Comparison of ENCODE assay signal across 8 cellular contexts in genomic region chr11:67563354-67564114, GRCh38. TPM values are rescaled to one million over a fixed set of nuclear protein-coding genes. Genes with fewer than 3 reads are reported as not detected.
A peak's percentile ranks its signal among the peaks of the same experiment; 100 is the strongest.
DNase-seq lines count a peak whose midpoint lies in the region; ATAC-seq and TF ChIP-seq lines count a peak whose summit lies in the region.

No MANE protein-coding gene starts in this region.

- H3K9me3 ChIP-seq in SK-N-SH = no peaks in the 10 kb centered on the region
- no peaks in the 10 kb centered on the region for H3K9me3 ChIP-seq in psoas muscle
- H3K9me3 ChIP-seq in CD8-positive, alpha-beta T cell (ENCODE audit: low read length) = no peaks in the 10 kb centered on the region

- peak; percentile 95 for DNase-seq in EL
- DNase-seq in SK-N-SH = no peak
- peak; percentile 91 for DNase-seq in glomerular endothelial cell (ENCODE audit: extremely low read depth, low read depth, low spot score)
- peak; percentile 71 to 78 for DNase-seq in psoas muscle
- no peak for DNase-seq in CD8-positive, alpha-beta T cell
- DNase-seq in activated gamma-delta T cell treated with Interleukin-2 at 50 U/mL for 16 hours = no peak
- DNase-seq in SIG-M5 treated with dmso at 0.1 percent for 504 hours (lab: John Stamatoyannopoulos, UW; ENCODE audit: unreplicated experiment) = no peak
- no peak for DNase-seq in NCI-H748 (lab: John Stamatoyannopoulos, UW; ENCODE audit: unreplicated experiment)

- no peaks in the 10 kb centered on the region for H3K36me3 Mint-ChIP-seq in CD8-positive, alpha-beta T cell

- WGBS in SK-N-SH (ENCODE audit: low lambda C conversion rate) = 44% methylated on average over 16 of the region's 16 CpGs
- 31 to 46% (median 34%) methylated on average over 16 of the region's 16 CpGs for WGBS in psoas muscle, 3 donors

- H3K4me3 Mint-ChIP-seq in CD8-positive, alpha-beta T cell = no peak overlapping the region

- H3K4me1 ChIP-seq in SK-N-SH (ENCODE audit: control insufficient read depth in 1 of 2, insufficient read depth in 2 of 2, low read depth in 1 of 2, low read length in 1 of 2) = peaks cover 0 to 6% of the 10 kb centered on the region in 2 experiments; a peak in 1 of 4 replicates
- peaks cover 24% of the 10 kb centered on the region for H3K4me1 ChIP-seq in psoas muscle
- H3K4me1 ChIP-seq in CD8-positive, alpha-beta T cell (ENCODE audit: insufficient read depth, low read length) = no peaks in the 10 kb centered on the region

- no peak for TF ChIP-seq CTCF in SK-N-SH (IDR thresholded peaks at IDR 0.05)
- no peak for TF ChIP-seq CTCF in psoas muscle (IDR thresholded peaks at IDR 0.05)
- TF ChIP-seq CTCF in CD8-positive, alpha-beta T cell (IDR thresholded peaks at IDR 0.05) = no peak

- no peaks in the 10 kb centered on the region for H3K9me3 Mint-ChIP-seq in CD8-positive, alpha-beta T cell

- H3K9me2 ChIP-seq in SK-N-SH = no peaks in the 10 kb centered on the region

- ATAC-seq in psoas muscle = peak; percentile 93 to 97 (median 96)
- no peak for ATAC-seq in CD8-positive, alpha-beta T cell

- H4K20me1 ChIP-seq in SK-N-SH (ENCODE audit: insufficient read depth) = no peaks in the 10 kb centered on the region

- H3K27me3 Mint-ChIP-seq in CD8-positive, alpha-beta T cell (ENCODE audit: low read depth) = peaks cover 16% of the 10 kb centered on the region

- TF ChIP-seq RAD21 in SK-N-SH (IDR thresholded peaks at IDR 0.05; ENCODE audit: low read length) = no peak

- H3F3A ChIP-seq in SK-N-SH (replicated peaks; ENCODE audit: insufficient read depth) = peaks cover 3% of the 10 kb centered on the region

- H3K79me2 ChIP-seq in SK-N-SH (ENCODE audit: insufficient read depth) = no peaks in the 10 kb centered on the region

- H3K27ac ChIP-seq in SK-N-SH (ENCODE audit: low read depth in 2 of 2, low read length in 1 of 2) (peak overlapping the region in 1 of 2 experiments; percentile 43; a peak in 2 of 4 replicates), psoas muscle (peak overlapping the region; percentile 67)
- H3K27ac ChIP-seq in CD8-positive, alpha-beta T cell (ENCODE audit: low read depth, low read length) = no peak overlapping the region

- POLR2A ChIA-PET in SK-N-SH (lab: Yijun Ruan, JAX) = no interaction called here
- POLR2A ChIA-PET in CD8-positive, alpha-beta T cell (lab: Charles Lee) = no interaction called here

- H3K4me2 ChIP-seq in SK-N-SH = peak overlapping the region; percentile 31; the same call in 1 of the 2 replicates

- no peak overlapping the region for H3K27ac Mint-ChIP-seq in CD8-positive, alpha-beta T cell

- TF ChIP-seq EP300 in SK-N-SH (IDR thresholded peaks at IDR 0.05; ENCODE audit: borderline replicate concordance in 1 of 2, low read depth in 1 of 2, low read length in 1 of 2) = peak in 1 of 2 experiments; percentile 18; a peak in 1 of 4 replicates

- H3K36me3 ChIP-seq in SK-N-SH (replicated peaks in 1 of 2; ENCODE audit: control insufficient read depth in 1 of 2, insufficient read depth in 2 of 2, low read length in 1 of 2) = no peaks in the 10 kb centered on the region
- no peaks in the 10 kb centered on the region for H3K36me3 ChIP-seq in psoas muscle (ENCODE audit: insufficient read depth in 1 of 2, low read depth in 1 of 2)
- H3K36me3 ChIP-seq in CD8-positive, alpha-beta T cell (ENCODE audit: insufficient read depth, low read length) = no peaks in the 10 kb centered on the region

- intact Hi-C loops in psoas muscle (cut with DNase I) = no loop called here
- intact Hi-C loops in CD8-positive, alpha-beta T cell (cut with DNase I, micrococcal nuclease) = no loop called here

- H2AFZ ChIP-seq in SK-N-SH (ENCODE audit: low read depth) = no peak overlapping the region; the same call in 1 of the 2 replicates

- peaks cover 3% of the 10 kb centered on the region for H3K4me1 Mint-ChIP-seq in CD8-positive, alpha-beta T cell (ENCODE audit: low read depth)

- no peak overlapping the region for H3K9ac ChIP-seq in SK-N-SH

- H3K4me3 ChIP-seq in SK-N-SH (ENCODE audit: low read depth in 2 of 2, low read length in 1 of 2) (no peak overlapping the region), psoas muscle (peak overlapping the region; percentile 23)
- H3K4me3 ChIP-seq in CD8-positive, alpha-beta T cell (ENCODE audit: low read depth, low read length) = no peak overlapping the region

- CTCF ChIA-PET in SK-N-SH (lab: Yijun Ruan, JAX) = interaction anchor here (1.1 to 5.4 kb wide), 2 partner anchors 9 kb away, joined by 5 to 30 read pairs; no protein-coding TSS in a partner anchor
- CTCF ChIA-PET in CD8-positive, alpha-beta T cell (lab: Charles Lee) = interaction anchor here (1.6 kb wide), 1 partner anchor 9 kb away, joined by 3 read pairs; no protein-coding TSS in a partner anchor

- H3K27me3 ChIP-seq in SK-N-SH (ENCODE audit: insufficient read depth) = no peaks in the 10 kb centered on the region
- H3K27me3 ChIP-seq in psoas muscle (ENCODE audit: insufficient read depth in 3 of 3, low read length in 2 of 3) = no peaks in the 10 kb centered on the region
- H3K27me3 ChIP-seq in CD8-positive, alpha-beta T cell (ENCODE audit: insufficient read depth, low read length) = no peaks in the 10 kb centered on the region

TF ChIP-seq in SK-N-SH, 30 proteins besides CTCF, POLR2A, EP300 and RAD21 (continues in another document):
- TF ChIP-seq GATA2 (CRISPR knock-in tag; IDR thresholded peaks at IDR 0.05) (no peak), TEAD4 (IDR thresholded peaks at IDR 0.05; ENCODE audit: borderline replicate concordance, insufficient read depth) (peak; percentile 63; the same call in 1 of the 2 replicates), JUND (IDR thresholded peaks at IDR 0.05) (peak; percentile 48), MXI1 (IDR thresholded peaks at IDR 0.05; ENCODE audit: low read depth, low read length) (no peak), MEF2A (IDR thresholded peaks at IDR 0.05; ENCODE audit: borderline replicate concordance, low read depth) (peak; percentile 12; the same call in 1 of the 2 replicates), PBX3 (IDR thresholded peaks at IDR 0.05) (no peak; the same call in 1 of the 2 replicates)
- TF ChIP-seq, protein P1, sequence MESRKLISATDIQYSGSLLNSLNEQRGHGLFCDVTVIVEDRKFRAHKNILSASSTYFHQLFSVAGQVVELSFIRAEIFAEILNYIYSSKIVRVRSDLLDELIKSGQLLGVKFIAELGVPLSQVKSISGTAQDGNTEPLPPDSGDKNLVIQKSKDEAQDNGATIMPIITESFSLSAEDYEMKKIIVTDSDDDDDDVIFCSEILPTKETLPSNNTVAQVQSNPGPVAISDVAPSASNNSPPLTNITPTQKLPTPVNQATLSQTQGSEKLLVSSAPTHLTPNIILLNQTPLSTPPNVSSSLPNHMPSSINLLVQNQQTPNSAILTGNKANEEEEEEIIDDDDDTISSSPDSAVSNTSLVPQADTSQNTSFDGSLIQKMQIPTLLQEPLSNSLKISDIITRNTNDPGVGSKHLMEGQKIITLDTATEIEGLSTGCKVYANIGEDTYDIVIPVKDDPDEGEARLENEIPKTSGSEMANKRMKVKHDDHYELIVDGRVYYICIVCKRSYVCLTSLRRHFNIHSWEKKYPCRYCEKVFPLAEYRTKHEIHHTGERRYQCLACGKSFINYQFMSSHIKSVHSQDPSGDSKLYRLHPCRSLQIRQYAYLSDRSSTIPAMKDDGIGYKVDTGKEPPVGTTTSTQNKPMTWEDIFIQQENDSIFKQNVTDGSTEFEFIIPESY (IDR thresholded peaks at IDR 0.05; ENCODE audit: borderline replicate concordance, low read depth) = no peak

RNA-seq across cellular contexts. Expression of gene GSTP1, which starts 20.1 kb away (rescaled TPM):
- polyA plus RNA-seq in SK-N-SH (2012; rRNA removed) (488 and 745 TPM in 2 replicates), psoas muscle (100 to 1,000 TPM; 279 to 410 (median 383) TPM)
- 313 and 440 TPM in 2 replicates for polyA plus RNA-seq in SK-N-SH (2012; cell fraction: cytosol; rRNA removed)
- polyA plus RNA-seq in SK-N-SH (2012; cell fraction: nucleus; rRNA removed) = 348 and 460 TPM in 2 replicates
- total RNA-seq in glomerular endothelial cell (1,181 and 1,195 TPM in 2 replicates), psoas muscle (100 to 1,000 TPM; 224 to 364 (median 274) TPM)
- 10 to 100 TPM; 56.8 to 56.9 TPM for total RNA-seq in CD8-positive, alpha-beta T cell

RNA-seq across cellular contexts. Expression of gene CABP2, which starts 40.3 kb away (rescaled TPM):
- polyA plus RNA-seq in SK-N-SH (2012; rRNA removed) (not detected in 2 replicates), psoas muscle (not detected)
- not detected in 2 replicates for polyA plus RNA-seq in SK-N-SH (2012; cell fraction: cytosol; rRNA removed)
- not detected in 2 replicates for polyA plus RNA-seq in SK-N-SH (2012; cell fraction: nucleus; rRNA removed)
- total RNA-seq in glomerular endothelial cell (not detected in 2 replicates), psoas muscle (not detected)
- not detected for total RNA-seq in CD8-positive, alpha-beta T cell

RNA-seq across cellular contexts. Expression of gene NDUFV1, which starts 43.2 kb away (rescaled TPM):
- polyA plus RNA-seq in SK-N-SH (2012; rRNA removed) (220 and 278 TPM in 2 replicates), psoas muscle (100 to 1,000 TPM; 248 to 340 (median 287) TPM)
- 107 and 138 TPM in 2 replicates for polyA plus RNA-seq in SK-N-SH (2012; cell fraction: cytosol; rRNA removed)
- 658 and 815 TPM in 2 replicates for polyA plus RNA-seq in SK-N-SH (2012; cell fraction: nucleus; rRNA removed)
- total RNA-seq in glomerular endothelial cell (180 and 184 TPM in 2 replicates), psoas muscle (100 to 1,000 TPM; 250 to 413 (median 364) TPM)
- 100 to 1,000 TPM; 220 to 237 TPM for total RNA-seq in CD8-positive, alpha-beta T cell

RNA-seq across cellular contexts. Expression of gene CDK2AP2, which starts 55.6 kb away (rescaled TPM):
- 32.8 and 47.9 TPM in 2 replicates for polyA plus RNA-seq in SK-N-SH (2012; rRNA removed)
- 18.5 and 30.3 TPM in 2 replicates for polyA plus RNA-seq in SK-N-SH (2012; cell fraction: cytosol; rRNA removed)
- 61.4 and 65.8 TPM in 2 replicates for polyA plus RNA-seq in SK-N-SH (2012; cell fraction: nucleus; rRNA removed)
- total RNA-seq in glomerular endothelial cell = 71.9 and 77.3 TPM in 2 replicates
- total RNA-seq in psoas muscle = 10 to 100 TPM; 16.3 to 18.5 (median 18.1) TPM
- polyA plus RNA-seq in psoas muscle = 10 to 100 TPM; 31.9 to 72.3 (median 48.0) TPM
- total RNA-seq in CD8-positive, alpha-beta T cell = 10 to 100 TPM; 19.4 to 24.4 TPM

RNA-seq across cellular contexts. Expression of gene PITPNM1, which starts 58.4 kb away (rescaled TPM):
- polyA plus RNA-seq in SK-N-SH (2012; rRNA removed) (24.2 and 24.4 TPM in 2 replicates), psoas muscle (10 to 100 TPM in 1 of 3 donors, 1 to 10 TPM in 2; 2.3 to 11.3 (median 5.1) TPM)
- polyA plus RNA-seq in SK-N-SH (2012; cell fraction: cytosol; rRNA removed) = 6.8 and 11.2 TPM in 2 replicates
- 85.1 and 94.3 TPM in 2 replicates for polyA plus RNA-seq in SK-N-SH (2012; cell fraction: nucleus; rRNA removed)
- total RNA-seq in glomerular endothelial cell (18.7 and 64.1 TPM in 2 replicates), psoas muscle (10 to 100 TPM in 2 of 4 donors, 1 to 10 TPM in 2; 6.7 to 16.1 (median 9.6) TPM)
- total RNA-seq in CD8-positive, alpha-beta T cell = 100 to 1,000 TPM in 1 of 2 experiments, 10 to 100 TPM in 1; 92.7 to 103 TPM

Comparison
In these comparisons a context has a peak if more than half of its experiments do, and no peak if none do; other contexts are left out.
1. DNase-seq: peak in EL (single experiment), glomerular endothelial cell (single experiment) and psoas muscle (2 of 2); none in SK-N-SH (single experiment), CD8-positive, alpha-beta T cell (0 of 7), activated gamma-delta T cell treated with Interleukin-2 at 50 U/mL for 16 hours (single experiment), SIG-M5 treated with dmso at 0.1 percent for 504 hours (single experiment) and NCI-H748 (single experiment).